Comparison of ENCODE assay signal across 1 cellular context in the genomic region with DNA sequence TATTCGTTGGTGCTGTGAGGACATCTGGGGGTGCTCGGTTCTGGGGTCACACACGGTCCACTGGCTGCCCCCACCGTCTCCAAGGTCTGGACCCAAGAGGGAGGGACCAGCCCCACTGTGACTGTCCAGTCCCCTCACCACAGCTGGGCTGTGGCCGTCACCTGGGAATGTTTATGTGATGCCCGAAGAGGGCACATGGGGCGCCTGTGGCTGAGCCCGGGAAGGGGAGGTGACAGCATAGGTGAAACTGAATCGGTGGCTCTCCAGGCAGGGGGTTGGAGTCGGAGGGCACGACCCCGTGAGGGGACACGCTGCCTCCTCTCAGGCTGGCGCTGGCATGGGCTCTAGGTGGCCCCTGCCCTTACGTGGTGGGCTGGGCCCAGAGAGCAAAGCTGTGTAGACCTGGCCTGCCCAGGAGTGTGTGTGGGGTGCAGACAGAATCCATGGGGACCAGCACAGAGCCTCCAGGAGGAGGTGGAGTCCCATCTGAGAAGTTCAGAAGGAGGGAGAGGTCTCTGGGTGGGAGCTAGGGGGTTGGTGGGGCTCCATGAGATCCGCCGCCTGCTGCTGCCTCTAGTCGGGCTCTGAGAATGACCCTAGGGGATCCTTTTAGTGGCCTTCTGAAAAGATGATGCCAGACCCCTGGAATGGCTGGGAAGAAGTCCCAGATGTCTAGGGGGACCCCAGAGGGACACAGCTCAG.
TF ChIP-seq lines count a peak whose summit lies in the region.

No MANE protein-coding gene starts in this region.

TF ChIP-seq in A549, 52 proteins besides CTCF, POLR2A, EP300 and RAD21 (continued from another document):
- TF ChIP-seq HDAC2 (IDR thresholded peaks at IDR 0.05), result no peak
